ENCODE assay signal across 1 cellular context in genomic region chr6:43436577-43437282, GRCh38.
TF ChIP-seq lines count a peak whose summit lies in the region.

No MANE protein-coding gene starts in this region.

TF ChIP-seq in IMR-90, 13 proteins besides CTCF, POLR2A, EP300 and RAD21 (continued from another document):
- TF ChIP-seq ELK1 (IDR thresholded peaks at IDR 0.05; ENCODE audit: borderline replicate concordance, low read depth, low read length) (no peak), SMC3 (IDR thresholded peaks at IDR 0.05; ENCODE audit: low read depth, low read length) (no peak), BHLHE40 (IDR thresholded peaks at IDR 0.05; ENCODE audit: low read depth, low read length) (peak; percentile 87), MXI1 (IDR thresholded peaks at IDR 0.05; ENCODE audit: borderline replicate concordance, low read depth, low read length) (no peak), CHD1 (IDR thresholded peaks at IDR 0.05; ENCODE audit: low read depth, low read length) (no peak), NFE2L2 (IDR thresholded peaks at IDR 0.05; ENCODE audit: low read depth, low read length) (no peak), USF2 (IDR thresholded peaks at IDR 0.05; ENCODE audit: low read depth, low read length) (no peak), FOS (IDR thresholded peaks at IDR 0.05; ENCODE audit: low read depth, low read length) (peak; percentile 32; the same call in 1 of the 2 replicates), MAZ (IDR thresholded peaks at IDR 0.05; ENCODE audit: borderline replicate concordance, low read depth, low read length) (no peak), CEBPB (IDR thresholded peaks at IDR 0.05; ENCODE audit: low read depth, low read length) (no peak), RCOR1 (IDR thresholded peaks at IDR 0.05; ENCODE audit: insufficient replicate concordance, low read length) (no peak)
